8 cellular contexts compared by ENCODE assay signal in genomic region chr4:101730291-101731117, GRCh38.
DNase-seq lines count a peak whose midpoint lies in the region; TF ChIP-seq lines count a peak whose summit lies in the region.

No MANE protein-coding gene starts in this region.

- H2AFZ ChIP-seq in MM.1S (ENCODE audit: low read length) = no peak overlapping the region

- H3K36me3 ChIP-seq in HEK293 (ENCODE audit: control insufficient read depth in 2 of 2, insufficient read depth in 1 of 2, low read length in 2 of 2) (no peaks in the 10 kb centered on the region), MM.1S (replicated peaks; ENCODE audit: insufficient read depth, low read length) (no peaks in the 10 kb centered on the region)

- TF ChIP-seq CTCF in HEK293 (tag by site-specific recombination; IDR thresholded peaks at IDR 0.05) (0 out of 2 replicates have a peak, but pooled peaks have one; percentile 27), MM.1S (IDR thresholded peaks at IDR 0.05; ENCODE audit: low read length) (peak; percentile 70), astrocyte of the spinal cord (IDR thresholded peaks at IDR 0.05; ENCODE audit: low read depth, low read length) (peak; percentile 59)

- no peaks in the 10 kb centered on the region for H3K9me3 ChIP-seq in HEK293 (ENCODE audit: control insufficient read depth, insufficient read depth, low read depth, low read length)
- H3K9me3 ChIP-seq in MM.1S (replicated peaks; ENCODE audit: insufficient read depth, low read length) = no peaks in the 10 kb centered on the region

- H3K27me3 ChIP-seq in MM.1S (replicated peaks; ENCODE audit: insufficient read depth, low read length) = no peaks in the 10 kb centered on the region

- H3K9me2 ChIP-seq in MM.1S (replicated peaks; ENCODE audit: insufficient read depth, low read length) = no peaks in the 10 kb centered on the region

- H3K27ac ChIP-seq in HEK293 (ENCODE audit: extremely low read depth, low read depth, low read length) = no peak overlapping the region
- H3K27ac ChIP-seq in MM.1S (ENCODE audit: low read length) = no peak overlapping the region

- no peak overlapping the region for H3K4me2 ChIP-seq in MM.1S (ENCODE audit: low read depth, low read length)

- DNase-seq in NCI-H1417 (lab: John Stamatoyannopoulos, UW) (peak; percentile 41 to 84 (median 55)), NCI-H1417 treated with DMSO at 0.1 percent for 48 hours (lab: John Stamatoyannopoulos, UW) (no peak), MM.1S (peak; percentile 67), T-helper 1 cell (peak in 4 of 5 donors; percentile 8 to 40 (median 24)), astrocyte of the spinal cord (ENCODE audit: low read depth, low spot score) (peak; percentile 72), iPS-NIHi7 (ENCODE audit: extremely low spot score) (peak; percentile 68)
- DNase-seq in stimulated activated CD4-positive, alpha-beta T cell treated with anti-CD3 and anti-CD28 coated beads, Interleukin-15, amount 100 ng/mL, for 24 hours = peak; percentile 59

- in situ Hi-C loops in astrocyte of the spinal cord (cut with HindIII; ENCODE audit: low sequenced_read_pairs) = no loop called here

- H3K4me1 ChIP-seq in HEK293 (ENCODE audit: control insufficient read depth, insufficient read depth, low read length) (no peaks in the 10 kb centered on the region), MM.1S (ENCODE audit: low read length) (no peaks in the 10 kb centered on the region)

- H3K79me2 ChIP-seq in MM.1S (ENCODE audit: low read length) = no peaks in the 10 kb centered on the region

- no peaks in the 10 kb centered on the region for H4K20me1 ChIP-seq in MM.1S (ENCODE audit: insufficient read depth, low read length)

- CTCF ChIA-PET in HEK293 (lab: Yijun Ruan, JAX) = interaction anchor here (0.6 to 3.9 kb wide), 11 partner anchors 12 to 1845 kb away, joined by 3 to 40 read pairs (median 3); no protein-coding TSS in a partner anchor

- no peak overlapping the region for H3K9ac ChIP-seq in MM.1S (ENCODE audit: low read length)

- no peaks in the 10 kb centered on the region for H3F3A ChIP-seq in MM.1S (ENCODE audit: insufficient read depth, low read length)

- POLR2A ChIA-PET in HEK293 (lab: Yijun Ruan, JAX) = no interaction called here

- H3K4me3 ChIP-seq in HEK293 (ENCODE audit: low read depth, low read length) (no peak overlapping the region), MM.1S (ENCODE audit: low read length) (no peak overlapping the region), astrocyte of the spinal cord (ENCODE audit: low read depth, low read length) (no peak overlapping the region)

TF ChIP-seq in HEK293, 187 proteins besides CTCF, POLR2A, EP300 and RAD21:
- TF ChIP-seq ZNF654 (tag by site-specific recombination; IDR thresholded peaks at IDR 0.05; ENCODE audit: low read depth) = peak; percentile 71
- TF ChIP-seq ZIC2 (tag by site-specific recombination; IDR thresholded peaks at IDR 0.05) = no peak
- TF ChIP-seq, protein P1, sequence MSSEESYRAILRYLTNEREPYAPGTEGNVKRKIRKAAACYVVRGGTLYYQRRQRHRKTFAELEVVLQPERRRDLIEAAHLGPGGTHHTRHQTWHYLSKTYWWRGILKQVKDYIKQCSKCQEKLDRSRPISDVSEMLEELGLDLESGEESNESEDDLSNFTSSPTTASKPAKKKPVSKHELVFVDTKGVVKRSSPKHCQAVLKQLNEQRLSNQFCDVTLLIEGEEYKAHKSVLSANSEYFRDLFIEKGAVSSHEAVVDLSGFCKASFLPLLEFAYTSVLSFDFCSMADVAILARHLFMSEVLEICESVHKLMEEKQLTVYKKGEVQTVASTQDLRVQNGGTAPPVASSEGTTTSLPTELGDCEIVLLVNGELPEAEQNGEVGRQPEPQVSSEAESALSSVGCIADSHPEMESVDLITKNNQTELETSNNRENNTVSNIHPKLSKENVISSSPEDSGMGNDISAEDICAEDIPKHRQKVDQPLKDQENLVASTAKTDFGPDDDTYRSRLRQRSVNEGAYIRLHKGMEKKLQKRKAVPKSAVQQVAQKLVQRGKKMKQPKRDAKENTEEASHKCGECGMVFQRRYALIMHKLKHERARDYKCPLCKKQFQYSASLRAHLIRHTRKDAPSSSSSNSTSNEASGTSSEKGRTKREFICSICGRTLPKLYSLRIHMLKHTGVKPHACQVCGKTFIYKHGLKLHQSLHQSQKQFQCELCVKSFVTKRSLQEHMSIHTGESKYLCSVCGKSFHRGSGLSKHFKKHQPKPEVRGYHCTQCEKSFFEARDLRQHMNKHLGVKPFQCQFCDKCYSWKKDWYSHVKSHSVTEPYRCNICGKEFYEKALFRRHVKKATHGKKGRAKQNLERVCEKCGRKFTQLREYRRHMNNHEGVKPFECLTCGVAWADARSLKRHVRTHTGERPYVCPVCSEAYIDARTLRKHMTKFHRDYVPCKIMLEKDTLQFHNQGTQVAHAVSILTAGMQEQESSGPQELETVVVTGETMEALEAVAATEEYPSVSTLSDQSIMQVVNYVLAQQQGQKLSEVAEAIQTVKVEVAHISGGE (tag by site-specific recombination; conservative IDR thresholded peaks at IDR 0.05; ENCODE audit: low read depth) = no peak
- TF ChIP-seq, protein P2, sequence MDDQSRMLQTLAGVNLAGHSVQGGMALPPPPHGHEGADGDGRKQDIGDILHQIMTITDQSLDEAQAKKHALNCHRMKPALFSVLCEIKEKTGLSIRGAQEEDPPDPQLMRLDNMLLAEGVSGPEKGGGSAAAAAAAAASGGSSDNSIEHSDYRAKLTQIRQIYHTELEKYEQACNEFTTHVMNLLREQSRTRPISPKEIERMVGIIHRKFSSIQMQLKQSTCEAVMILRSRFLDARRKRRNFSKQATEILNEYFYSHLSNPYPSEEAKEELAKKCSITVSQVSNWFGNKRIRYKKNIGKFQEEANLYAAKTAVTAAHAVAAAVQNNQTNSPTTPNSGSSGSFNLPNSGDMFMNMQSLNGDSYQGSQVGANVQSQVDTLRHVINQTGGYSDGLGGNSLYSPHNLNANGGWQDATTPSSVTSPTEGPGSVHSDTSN (CRISPR knock-in tag; IDR thresholded peaks at IDR 0.05) = 0 out of 2 replicates have a peak, but pooled peaks have one; percentile 52
- no peak for TF ChIP-seq ZNF16 (tag by site-specific recombination; IDR thresholded peaks at IDR 0.05; ENCODE audit: low read depth)
- no peak for TF ChIP-seq ZNF391 (tag by site-specific recombination; IDR thresholded peaks at IDR 0.05; ENCODE audit: borderline replicate concordance, low read depth)
- TF ChIP-seq ZNF214 (tag by site-specific recombination; IDR thresholded peaks at IDR 0.05; ENCODE audit: borderline replicate concordance) = no peak
- peak; percentile 44; the same call in 1 of the 2 replicates for TF ChIP-seq SCRT2 (tag by site-specific recombination; IDR thresholded peaks at IDR 0.05)
